ENCODE assay signal across 8 cellular contexts in genomic region chr18:49491857-49492693, GRCh38. TPM values are rescaled to one million over a fixed set of nuclear protein-coding genes. Genes with fewer than 3 reads are reported as not detected.
DNase-seq lines count a peak whose midpoint lies in the region; ATAC-seq, FAIRE-seq and TF ChIP-seq lines count a peak whose summit lies in the region.

Gene RPL17, minus strand, starts transcription at chr18:49492465.

- TF ChIP-seq CTCF in CD4-positive, alpha-beta T cell (IDR thresholded peaks at IDR 0.05) = no peak

- WGBS in mesenchymal stem cell = under 1% methylated on average over 53 of the region's 53 CpGs

- peak; percentile 71 to 91 (median 77) for DNase-seq in CD4-positive, alpha-beta T cell
- DNase-seq in HTR-8/SVneo (ENCODE audit: insufficient read length, low spot score) = peak; percentile 88
- DNase-seq in NOMO-1 treated with dmso at 0.1 percent for 144 hours (lab: John Stamatoyannopoulos, UW; ENCODE audit: unreplicated experiment) = peak; percentile 97
- DNase-seq in activated CD8-positive, alpha-beta memory T cell treated with anti-CD3 and anti-CD28 coated beads for 48 hours (ENCODE audit: low read depth in 2 of 3, low spot score in 2 of 3) = peak; percentile 54 to 60 (median 60)
- peak; percentile 99 for DNase-seq in mesenchymal stem cell
- peak; percentile 66 for DNase-seq in stimulated activated CD8-positive, alpha-beta memory T cell treated with anti-CD3 and anti-CD28 coated beads, Interleukin-12 subunit alpha, Interleukin-12 subunit beta, amount 100 ng/mL, for 4 hours (ENCODE audit: low read depth)

- H3K9me3 ChIP-seq in CD4-positive, alpha-beta T cell (ENCODE audit: control insufficient read depth, low read length) = no peaks in the 10 kb centered on the region
- no peaks in the 10 kb centered on the region for H3K9me3 ChIP-seq in endocrine pancreas (ENCODE audit: control insufficient read depth, low read length)
- no peaks in the 10 kb centered on the region for H3K9me3 ChIP-seq in mesenchymal stem cell (ENCODE audit: control insufficient read depth, low read length)

- no peak within 1 kb of the TSS for H2BK12ac ChIP-seq in mesenchymal stem cell (ENCODE audit: low read length in 2 of 2)

- H3K4me1 ChIP-seq in endocrine pancreas (ENCODE audit: control insufficient read depth, insufficient read depth, low read length) (peaks cover 6% of the 10 kb centered on the region), mesenchymal stem cell (ENCODE audit: control insufficient read depth, insufficient read depth, low read depth, low read length) (peaks cover 5% of the 10 kb centered on the region)

- peaks cover 53% of the 10 kb centered on the region for H3K4me1 Mint-ChIP-seq in CD4-positive, alpha-beta T cell (ENCODE audit: low read depth)

- peak within 1 kb of the TSS; percentile 94 for H2BK5ac ChIP-seq in mesenchymal stem cell (ENCODE audit: low read depth, low read length, poor library complexity, severe bottlenecking)

- H2AFZ ChIP-seq in mesenchymal stem cell (ENCODE audit: low read depth, low read length) = no peak within 1 kb of the TSS

- H2BK120ac ChIP-seq in mesenchymal stem cell (ENCODE audit: low read depth, low read length) = peak within 1 kb of the TSS; percentile 83

- no peak for FAIRE-seq in HTR-8/SVneo (lab: Jason Lieb, UNC)

- H4K8ac ChIP-seq in mesenchymal stem cell (ENCODE audit: low read length) = peak within 1 kb of the TSS; percentile 97

- H3K79me1 ChIP-seq in mesenchymal stem cell (replicated peaks; ENCODE audit: low read length, poor library complexity, severe bottlenecking) = peaks cover 2% of the 10 kb centered on the region

- H3K14ac ChIP-seq in mesenchymal stem cell (ENCODE audit: low read length in 2 of 2) = peak within 1 kb of the TSS; percentile 68 to 69

- H3K18ac ChIP-seq in mesenchymal stem cell (ENCODE audit: low read depth in 1 of 2, low read length in 2 of 2) = peak within 1 kb of the TSS; percentile 92 to 93

- H2BK15ac ChIP-seq in mesenchymal stem cell (ENCODE audit: low read depth, poor library complexity, severe bottlenecking) = no peak within 1 kb of the TSS

- peak within 1 kb of the TSS; percentile 97 for H3K4me3 Mint-ChIP-seq in CD4-positive, alpha-beta T cell

- no peak within 1 kb of the TSS for H3K23ac ChIP-seq in mesenchymal stem cell (ENCODE audit: low read length in 2 of 2)

- H2AK5ac ChIP-seq in mesenchymal stem cell (ENCODE audit: low read length, severe bottlenecking) = peak within 1 kb of the TSS; percentile 56

- no peaks in the 10 kb centered on the region for H3K27me3 ChIP-seq in CD4-positive, alpha-beta T cell (ENCODE audit: control insufficient read depth, insufficient read depth, low read length)
- no peaks in the 10 kb centered on the region for H3K27me3 ChIP-seq in endocrine pancreas (ENCODE audit: control insufficient read depth, insufficient read depth, low read length)
- no peaks in the 10 kb centered on the region for H3K27me3 ChIP-seq in mesenchymal stem cell (ENCODE audit: control insufficient read depth in 1 of 2, insufficient read depth in 1 of 2, low read length in 2 of 2)

- POLR2A ChIA-PET in CD4-positive, alpha-beta T cell (lab: Charles Lee) = no interaction called here

- peak within 1 kb of the TSS; percentile 93 for H3K27ac Mint-ChIP-seq in CD4-positive, alpha-beta T cell

- H3K27ac ChIP-seq in CD4-positive, alpha-beta T cell (ENCODE audit: low read depth, low read length) = peak within 1 kb of the TSS; percentile 80
- H3K27ac ChIP-seq in mesenchymal stem cell (ENCODE audit: low read length, poor library complexity, severe bottlenecking) = peak within 1 kb of the TSS; percentile 96

- H3K27me3 Mint-ChIP-seq in CD4-positive, alpha-beta T cell = no peaks in the 10 kb centered on the region

- no peaks in the 10 kb centered on the region for H3K36me3 ChIP-seq in endocrine pancreas (ENCODE audit: control insufficient read depth, insufficient read depth, low read length)
- H3K36me3 ChIP-seq in mesenchymal stem cell (ENCODE audit: control insufficient read depth in 1 of 2, insufficient read depth in 2 of 2, low read depth in 1 of 2, low read length in 2 of 2) = peaks cover 9 to 43% of the 10 kb centered on the region in 2 experiments

- CTCF ChIA-PET in CD4-positive, alpha-beta T cell (lab: Charles Lee) = no interaction called here

- intact Hi-C loops in CD4-positive, alpha-beta T cell (cut with DNase I, micrococcal nuclease) = loop anchor here (1.0 to 10.0 kb wide), 5 partner anchors 29 to 1383 kb away; partner anchors contain the start of genes CXXC1 (in 1 of the 2), DYM (in 1 of the 2), ME2 (in 1 of the 2) and SKA1 (in 1 of the 2)

- ATAC-seq in CD4-positive, alpha-beta T cell (ENCODE audit: poor library complexity) = peak; percentile 80
- peak; percentile 79 for ATAC-seq in GM19463 (IDR thresholded peaks at IDR 0.05; ENCODE audit: unreplicated experiment)

- H3K9me3 Mint-ChIP-seq in CD4-positive, alpha-beta T cell = no peaks in the 10 kb centered on the region

- peaks cover 54% of the 10 kb centered on the region for H3K36me3 Mint-ChIP-seq in CD4-positive, alpha-beta T cell (ENCODE audit: low read depth)

- peak within 1 kb of the TSS; percentile 78 to 81 for H3K4ac ChIP-seq in mesenchymal stem cell (ENCODE audit: low read depth in 1 of 2, low read length in 2 of 2)

- peak within 1 kb of the TSS; percentile 68 for H3K4me2 ChIP-seq in mesenchymal stem cell (ENCODE audit: low read length, poor library complexity, severe bottlenecking)

- H3K9ac ChIP-seq in endocrine pancreas (ENCODE audit: control insufficient read depth, insufficient read depth, low read length) (peak within 1 kb of the TSS; percentile 95), mesenchymal stem cell (ENCODE audit: low read length) (peak within 1 kb of the TSS; percentile 97)

- peak within 1 kb of the TSS; percentile 61 for H4K91ac ChIP-seq in mesenchymal stem cell (ENCODE audit: low read length)

- H3K4me3 ChIP-seq in endocrine pancreas (ENCODE audit: control insufficient read depth, insufficient read depth, low read length) (peak within 1 kb of the TSS; percentile 92), mesenchymal stem cell (ENCODE audit: insufficient read depth in 1 of 2, low read depth in 1 of 2, low read length in 2 of 2) (peak within 1 kb of the TSS; percentile 74 to 91)

RNA-seq across cellular contexts. Expression of gene RPL17, which starts in this region (rescaled TPM):
- total RNA-seq in CD4-positive, alpha-beta T cell = 1,000 to 10,000 TPM; 3,011 to 3,031 TPM
- 4,053 TPM for polyA plus RNA-seq in mesenchymal stem cell (2013, experiment 1 of 2)
- 4,052 TPM for polyA plus RNA-seq in mesenchymal stem cell (2013, experiment 2 of 2)

Comparison
In these comparisons a context has a peak if more than half of its experiments do, and no peak if none do; other contexts are left out.
1. Peak in every context shown above with its lines: DNase-seq, ATAC-seq, H3K4me3 ChIP-seq and H3K27ac ChIP-seq.